ENCODE assay signal across 9 cellular contexts in the genomic region with DNA sequence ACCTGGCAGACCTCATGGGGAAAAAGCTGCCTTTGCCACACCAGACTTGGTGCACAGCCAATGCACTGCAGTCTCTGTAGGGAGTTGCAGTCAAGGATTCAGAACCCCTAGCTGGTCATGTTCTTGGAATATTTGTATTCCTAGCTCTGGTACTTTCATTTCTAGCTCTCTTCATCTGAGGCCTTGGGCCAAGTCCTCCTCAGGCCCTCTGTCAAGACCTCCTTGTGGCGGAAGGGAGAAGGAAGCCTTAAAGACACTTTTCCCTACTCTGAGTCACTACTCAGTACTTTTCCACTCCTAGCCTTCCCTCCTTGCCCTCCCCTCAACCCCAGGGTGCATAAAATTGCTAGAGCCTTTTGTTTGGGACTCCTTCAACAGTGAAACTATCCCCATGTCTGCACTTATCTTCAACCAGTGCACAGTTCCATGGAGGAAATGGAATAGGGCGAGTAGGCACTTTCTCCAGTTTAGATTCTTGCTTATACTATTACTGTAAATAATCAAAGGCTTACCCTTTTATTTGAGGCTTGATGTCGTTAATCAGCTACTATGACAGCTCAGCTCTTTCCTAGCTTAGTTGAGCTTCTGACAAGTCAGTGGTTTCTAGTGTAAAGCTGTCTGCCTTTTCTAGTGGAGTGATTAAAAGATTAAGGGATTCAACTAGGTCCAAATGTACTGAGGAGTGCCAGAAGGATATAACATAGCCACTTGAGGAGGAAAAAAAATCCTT. TPM values are rescaled to one million over a fixed set of nuclear protein-coding genes. Genes with fewer than 3 reads are reported as not detected.
DNase-seq lines count a peak whose midpoint lies in the region; TF ChIP-seq lines count a peak whose summit lies in the region.
"Had no signal": no experiment of that assay in that cellular context is flagged by ENCODE, and none has a peak within 500 bp of the region (broad histone marks: within the 10 kb centered on the region; RNA-seq: fewer than 3 reads in every experiment).

No MANE protein-coding gene starts in this region.

- TF ChIP-seq CTCF in GM13977 (IDR thresholded peaks at IDR 0.05; ENCODE audit: extremely low read depth, insufficient read depth, missing control alignments) = no peak

- no peaks in the 10 kb centered on the region for H3K36me3 Mint-ChIP-seq in activated CD4-positive, alpha-beta T cell treated with anti-CD3 and anti-CD28 coated beads, Interleukin-2, amount 10 ng/mL, durations not matched to agents 7 days and 5 days (ENCODE audit: low read depth)

- H3K4me1 Mint-ChIP-seq in activated CD4-positive, alpha-beta T cell treated with anti-CD3 and anti-CD28 coated beads, Interleukin-2, amount 10 ng/mL, durations not matched to agents 7 days and 5 days = no peaks in the 10 kb centered on the region

- H3K27me3 Mint-ChIP-seq in activated CD4-positive, alpha-beta T cell treated with anti-CD3 and anti-CD28 coated beads, Interleukin-2, amount 10 ng/mL, durations not matched to agents 7 days and 5 days = peaks cover 29% of the 10 kb centered on the region

- CTCF ChIA-PET in activated CD4-positive, alpha-beta T cell treated with anti-CD3 and anti-CD28 coated beads, Interleukin-2, amount 10 ng/mL, durations not matched to agents 7 days and 5 days (lab: Charles Lee) = interaction anchor here (1.2 kb wide), 1 partner anchor 9 kb away, joined by 3 read pairs; no protein-coding TSS in a partner anchor

- no peaks in the 10 kb centered on the region for H3K9me3 Mint-ChIP-seq in activated CD4-positive, alpha-beta T cell treated with anti-CD3 and anti-CD28 coated beads, Interleukin-2, amount 10 ng/mL, durations not matched to agents 7 days and 5 days

- DNase-seq in AG08395 (ENCODE audit: low spot score) (peak; percentile 17), HT1080 (ENCODE audit: low read depth) (peak; percentile 83), amniotic epithelial cell (ENCODE audit: low read depth) (peak; percentile 16), iPS-NIHi11 (ENCODE audit: low spot score) (peak; percentile 67), GM13977 (ENCODE audit: low spot score) (no peak)
- DNase-seq in activated CD4-positive, alpha-beta T cell treated with anti-CD3 and anti-CD28 coated beads, Interleukin-2, amount 10 ng/mL, durations not matched to agents 7 days and 5 days = no peak
- DNase-seq in stimulated activated naive CD4-positive, alpha-beta T cell (lab: John Stamatoyannopoulos, UW) = no peak
- DNase-seq in stimulated activated CD8-positive, alpha-beta memory T cell treated with anti-CD3 and anti-CD28 coated beads, Interleukin-4, amount 100 ng/mL, for 48 hours = no peak

- POLR2A ChIA-PET in activated CD4-positive, alpha-beta T cell treated with anti-CD3 and anti-CD28 coated beads, Interleukin-2, amount 10 ng/mL, durations not matched to agents 7 days and 5 days (lab: Charles Lee) = no interaction called here

- in situ Hi-C loops in GM13977 (cut with MboI; ENCODE audit: low pct_unique_long_range_greater_than_20kb, low sequenced_read_pairs, unreplicated experiment) = no loop called here

- no peak overlapping the region for H3K27ac Mint-ChIP-seq in activated CD4-positive, alpha-beta T cell treated with anti-CD3 and anti-CD28 coated beads, Interleukin-2, amount 10 ng/mL, durations not matched to agents 7 days and 5 days

- H3K4me3 Mint-ChIP-seq in activated CD4-positive, alpha-beta T cell treated with anti-CD3 and anti-CD28 coated beads, Interleukin-2, amount 10 ng/mL, durations not matched to agents 7 days and 5 days = no peak overlapping the region

RNA-seq across cellular contexts. Expression of a gene that starts 15.8 kb away (rescaled TPM):
- total RNA-seq in HT1080 (2014; rRNA removed; shearing (Covaris generic)) = 0.03 and 0.13 TPM in 2 replicates
- polyA plus RNA-seq in HT1080 (2015; cell fraction: cytosol; rRNA removed) = 0.07 and 0.17 TPM in 2 replicates
- polyA plus RNA-seq in HT1080 (2015; cell fraction: nucleus; rRNA removed) = 0.26 TPM in 1 of 2 replicates, not detected in the other
- not detected for total RNA-seq in activated CD4-positive, alpha-beta T cell treated with anti-CD3 and anti-CD28 coated beads, Interleukin-2, amount 10 ng/mL, durations not matched to agents 7 days and 5 days
- total RNA-seq: pulmonary artery endothelial cell had no signal

RNA-seq across cellular contexts. Expression of a gene that starts 21.7 kb away (rescaled TPM):
- total RNA-seq in HT1080 (2014; rRNA removed; shearing (Covaris generic)) = 11.6 and 12.7 TPM in 2 replicates
- polyA plus RNA-seq in HT1080 (2015; cell fraction: cytosol; rRNA removed) = 11.9 and 13.8 TPM in 2 replicates
- 17.7 and 25.1 TPM in 2 replicates for polyA plus RNA-seq in HT1080 (2015; cell fraction: nucleus; rRNA removed)
- total RNA-seq in activated CD4-positive, alpha-beta T cell treated with anti-CD3 and anti-CD28 coated beads, Interleukin-2, amount 10 ng/mL, durations not matched to agents 7 days and 5 days = 1 to 10 TPM; 6.5 to 8.3 TPM

Comparison
In these comparisons a context has a peak if more than half of its experiments do, and no peak if none do; other contexts are left out.
1. DNase-seq: peak in AG08395 (single experiment), HT1080 (single experiment), amniotic epithelial cell (single experiment) and iPS-NIHi11 (single experiment); none in activated CD4-positive, alpha-beta T cell treated with anti-CD3 and anti-CD28 coated beads, Interleukin-2, amount 10 ng/mL, durations not matched to agents 7 days and 5 days (single experiment), GM13977 (single experiment), stimulated activated naive CD4-positive, alpha-beta T cell (0 of 6) and stimulated activated CD8-positive, alpha-beta memory T cell treated with anti-CD3 and anti-CD28 coated beads, Interleukin-4, amount 100 ng/mL, for 48 hours (single experiment).